7 cellular contexts compared by ENCODE assay signal in genomic region chr4:19772581-19772980, GRCh38.
"Had no signal": no experiment of that assay in that cellular context is flagged by ENCODE, and none has a peak within 500 bp of the region (broad histone marks: within the 10 kb centered on the region; RNA-seq: fewer than 3 reads in every experiment).

No MANE protein-coding gene starts in this region.

- H3K4me2 ChIP-seq: GM23338 had no signal

- DNase-seq: H9, HCEC 1CT, KG1 had no signal

- H2AFZ ChIP-seq: GM23338 had no signal

- H3K27ac Mint-ChIP-seq: GM23338, H9 had no signal

- ATAC-seq: GM23338, HepG2, K562 had no signal

- H3K4me3 ChIP-seq: GM23338, K562 had no signal

- H3K4me1 Mint-ChIP-seq: GM23338, H9 had no signal

- H3K27ac ChIP-seq: HL-60 had no signal

- H3K4me3 Mint-ChIP-seq: GM23338, H9 had no signal
